ENCODE assay signal across 1 cellular context in the genomic region with DNA sequence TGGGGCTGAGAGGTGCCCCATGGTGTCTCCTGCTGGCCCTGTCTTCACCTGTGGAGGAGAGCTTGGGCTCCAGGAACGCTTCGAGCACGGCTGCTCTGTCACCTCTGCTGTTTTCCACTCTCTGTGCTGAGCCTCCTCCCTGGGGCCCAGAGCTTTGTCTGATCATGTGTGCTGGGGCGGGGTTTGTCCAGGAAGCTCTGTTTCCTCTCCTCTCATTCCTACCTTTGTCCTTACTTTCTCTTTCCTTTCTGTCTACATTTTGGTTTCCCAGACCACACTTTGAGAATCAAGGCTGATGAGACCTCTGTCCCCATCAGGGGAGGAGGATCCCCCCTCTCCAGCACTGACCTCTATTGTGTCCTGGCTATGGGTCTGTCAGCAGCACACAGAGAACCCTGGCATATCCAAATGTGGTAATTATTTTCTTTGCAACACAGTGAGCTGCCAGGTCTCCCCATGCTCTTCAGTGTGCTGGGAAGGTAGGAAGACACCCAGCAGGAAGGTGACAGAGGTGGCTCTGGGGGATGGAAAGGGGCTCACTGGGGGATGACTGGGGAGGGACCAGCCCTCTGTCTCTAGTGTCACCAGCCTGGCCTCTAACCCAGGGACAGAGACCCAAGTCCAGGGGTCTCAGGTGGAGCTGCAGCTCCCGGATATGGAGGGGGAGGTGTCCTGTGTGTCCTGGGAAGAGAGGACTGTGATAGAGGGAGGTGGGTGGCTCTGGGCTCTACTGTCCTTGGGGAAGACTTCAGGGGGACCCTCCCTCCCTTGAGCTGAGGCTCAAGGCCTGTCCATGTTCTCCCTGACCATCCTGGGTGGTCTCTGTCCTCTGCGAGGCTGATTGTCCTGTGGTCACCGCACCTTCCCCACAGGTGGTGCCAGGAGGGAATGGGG.
TF ChIP-seq lines count a peak whose summit lies in the region.

A gene (minus strand): TSS at position 128 of the 894 bp plus-strand sequence. CDS start 107 bp downstream, at position 21.

TF ChIP-seq in HepG2, 621 proteins besides CTCF, POLR2A, EP300 and RAD21 (continued from another document and continues in another):
- TF ChIP-seq, protein P1, sequence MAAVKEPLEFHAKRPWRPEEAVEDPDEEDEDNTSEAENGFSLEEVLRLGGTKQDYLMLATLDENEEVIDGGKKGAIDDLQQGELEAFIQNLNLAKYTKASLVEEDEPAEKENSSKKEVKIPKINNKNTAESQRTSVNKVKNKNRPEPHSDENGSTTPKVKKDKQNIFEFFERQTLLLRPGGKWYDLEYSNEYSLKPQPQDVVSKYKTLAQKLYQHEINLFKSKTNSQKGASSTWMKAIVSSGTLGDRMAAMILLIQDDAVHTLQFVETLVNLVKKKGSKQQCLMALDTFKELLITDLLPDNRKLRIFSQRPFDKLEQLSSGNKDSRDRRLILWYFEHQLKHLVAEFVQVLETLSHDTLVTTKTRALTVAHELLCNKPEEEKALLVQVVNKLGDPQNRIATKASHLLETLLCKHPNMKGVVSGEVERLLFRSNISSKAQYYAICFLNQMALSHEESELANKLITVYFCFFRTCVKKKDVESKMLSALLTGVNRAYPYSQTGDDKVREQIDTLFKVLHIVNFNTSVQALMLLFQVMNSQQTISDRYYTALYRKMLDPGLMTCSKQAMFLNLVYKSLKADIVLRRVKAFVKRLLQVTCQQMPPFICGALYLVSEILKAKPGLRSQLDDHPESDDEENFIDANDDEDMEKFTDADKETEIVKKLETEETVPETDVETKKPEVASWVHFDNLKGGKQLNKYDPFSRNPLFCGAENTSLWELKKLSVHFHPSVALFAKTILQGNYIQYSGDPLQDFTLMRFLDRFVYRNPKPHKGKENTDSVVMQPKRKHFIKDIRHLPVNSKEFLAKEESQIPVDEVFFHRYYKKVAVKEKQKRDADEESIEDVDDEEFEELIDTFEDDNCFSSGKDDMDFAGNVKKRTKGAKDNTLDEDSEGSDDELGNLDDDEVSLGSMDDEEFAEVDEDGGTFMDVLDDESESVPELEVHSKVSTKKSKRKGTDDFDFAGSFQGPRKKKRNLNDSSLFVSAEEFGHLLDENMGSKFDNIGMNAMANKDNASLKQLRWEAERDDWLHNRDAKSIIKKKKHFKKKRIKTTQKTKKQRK (IDR thresholded peaks at IDR 0.05; ENCODE audit: low read length) = no peak
- TF ChIP-seq, protein P2, sequence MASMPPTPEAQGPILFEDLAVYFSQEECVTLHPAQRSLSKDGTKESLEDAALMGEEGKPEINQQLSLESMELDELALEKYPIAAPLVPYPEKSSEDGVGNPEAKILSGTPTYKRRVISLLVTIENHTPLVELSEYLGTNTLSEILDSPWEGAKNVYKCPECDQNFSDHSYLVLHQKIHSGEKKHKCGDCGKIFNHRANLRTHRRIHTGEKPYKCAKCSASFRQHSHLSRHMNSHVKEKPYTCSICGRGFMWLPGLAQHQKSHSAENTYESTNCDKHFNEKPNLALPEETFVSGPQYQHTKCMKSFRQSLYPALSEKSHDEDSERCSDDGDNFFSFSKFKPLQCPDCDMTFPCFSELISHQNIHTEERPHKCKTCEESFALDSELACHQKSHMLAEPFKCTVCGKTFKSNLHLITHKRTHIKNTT (CRISPR knock-in tag; IDR thresholded peaks at IDR 0.05) = no peak
- TF ChIP-seq, protein P3, sequence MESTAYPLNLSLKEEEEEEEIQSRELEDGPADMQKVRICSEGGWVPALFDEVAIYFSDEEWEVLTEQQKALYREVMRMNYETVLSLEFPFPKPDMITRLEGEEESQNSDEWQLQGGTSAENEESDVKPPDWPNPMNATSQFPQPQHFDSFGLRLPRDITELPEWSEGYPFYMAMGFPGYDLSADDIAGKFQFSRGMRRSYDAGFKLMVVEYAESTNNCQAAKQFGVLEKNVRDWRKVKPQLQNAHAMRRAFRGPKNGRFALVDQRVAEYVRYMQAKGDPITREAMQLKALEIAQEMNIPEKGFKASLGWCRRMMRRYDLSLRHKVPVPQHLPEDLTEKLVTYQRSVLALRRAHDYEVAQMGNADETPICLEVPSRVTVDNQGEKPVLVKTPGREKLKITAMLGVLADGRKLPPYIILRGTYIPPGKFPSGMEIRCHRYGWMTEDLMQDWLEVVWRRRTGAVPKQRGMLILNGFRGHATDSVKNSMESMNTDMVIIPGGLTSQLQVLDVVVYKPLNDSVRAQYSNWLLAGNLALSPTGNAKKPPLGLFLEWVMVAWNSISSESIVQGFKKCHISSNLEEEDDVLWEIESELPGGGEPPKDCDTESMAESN (CRISPR knock-in tag; conservative IDR thresholded peaks at IDR 0.05) = no peak
- TF ChIP-seq KLF11 (CRISPR knock-in tag; IDR thresholded peaks at IDR 0.05) (peak; percentile 52; the same call in 1 of the 2 replicates), ZNF256 (CRISPR knock-in tag; conservative IDR thresholded peaks at IDR 0.05) (no peak), ZNF703 (CRISPR knock-in tag; IDR thresholded peaks at IDR 0.05; ENCODE audit: borderline replicate concordance) (no peak), ZNF781 (CRISPR knock-in tag; IDR thresholded peaks at IDR 0.05; ENCODE audit: borderline replicate concordance, not compliant biosample characterization) (no peak), JUN (CRISPR knock-in tag; IDR thresholded peaks at IDR 0.05) (no peak), HDAC2 (CRISPR knock-in tag; IDR thresholded peaks at IDR 0.05) (no peak; the same call in 1 of the 2 replicates), NFE2L2 (IDR thresholded peaks at IDR 0.05; ENCODE audit: low read length) (no peak), TEAD3 (CRISPR knock-in tag; optimal IDR thresholded peaks at IDR 0.05; ENCODE audit: borderline replicate concordance) (peak; percentile 40), SIX1 (CRISPR knock-in tag; IDR thresholded peaks at IDR 0.05; ENCODE audit: borderline replicate concordance) (no peak), SNAPC2 (CRISPR knock-in tag; IDR thresholded peaks at IDR 0.05) (0 out of 2 replicates have a peak, but pooled peaks have one; percentile 63), ZNF510 (CRISPR knock-in tag; IDR thresholded peaks at IDR 0.05; ENCODE audit: low read depth) (peak; percentile 58; the same call in 1 of the 2 replicates), CREB1 (IDR thresholded peaks at IDR 0.05) (no peak), CREB1 (CRISPR knock-in tag; IDR thresholded peaks at IDR 0.05) (no peak), KAT8 (CRISPR knock-in tag; IDR thresholded peaks at IDR 0.05) (peak; percentile 56; the same call in 1 of the 2 replicates), SALL1 (CRISPR knock-in tag; IDR thresholded peaks at IDR 0.05) (peak; percentile 34; the same call in 1 of the 2 replicates), ZBTB8A (CRISPR knock-in tag; IDR thresholded peaks at IDR 0.05; ENCODE audit: borderline replicate concordance, low read depth) (no peak), NCOA1 (CRISPR knock-in tag; IDR thresholded peaks at IDR 0.05) (0 out of 2 replicates have a peak, but pooled peaks have one; percentile 24), ZNF772 (CRISPR knock-in tag; IDR thresholded peaks at IDR 0.05) (0 out of 2 replicates have a peak, but pooled peaks have one; percentile 20), ZNF263 (CRISPR knock-in tag; IDR thresholded peaks at IDR 0.05) (peak; percentile 91), GABPA (IDR thresholded peaks at IDR 0.05; ENCODE audit: low read depth, low read length) (no peak), GABPA (CRISPR knock-in tag; IDR thresholded peaks at IDR 0.05; ENCODE audit: low read depth) (0 out of 2 replicates have a peak, but pooled peaks have one; percentile 34), NFYC (CRISPR knock-in tag; IDR thresholded peaks at IDR 0.05) (no peak)
- TF ChIP-seq, protein P4, sequence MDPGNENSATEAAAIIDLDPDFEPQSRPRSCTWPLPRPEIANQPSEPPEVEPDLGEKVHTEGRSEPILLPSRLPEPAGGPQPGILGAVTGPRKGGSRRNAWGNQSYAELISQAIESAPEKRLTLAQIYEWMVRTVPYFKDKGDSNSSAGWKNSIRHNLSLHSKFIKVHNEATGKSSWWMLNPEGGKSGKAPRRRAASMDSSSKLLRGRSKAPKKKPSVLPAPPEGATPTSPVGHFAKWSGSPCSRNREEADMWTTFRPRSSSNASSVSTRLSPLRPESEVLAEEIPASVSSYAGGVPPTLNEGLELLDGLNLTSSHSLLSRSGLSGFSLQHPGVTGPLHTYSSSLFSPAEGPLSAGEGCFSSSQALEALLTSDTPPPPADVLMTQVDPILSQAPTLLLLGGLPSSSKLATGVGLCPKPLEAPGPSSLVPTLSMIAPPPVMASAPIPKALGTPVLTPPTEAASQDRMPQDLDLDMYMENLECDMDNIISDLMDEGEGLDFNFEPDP (CRISPR knock-in tag; conservative IDR thresholded peaks at IDR 0.05) = no peak
- TF ChIP-seq, protein P5, sequence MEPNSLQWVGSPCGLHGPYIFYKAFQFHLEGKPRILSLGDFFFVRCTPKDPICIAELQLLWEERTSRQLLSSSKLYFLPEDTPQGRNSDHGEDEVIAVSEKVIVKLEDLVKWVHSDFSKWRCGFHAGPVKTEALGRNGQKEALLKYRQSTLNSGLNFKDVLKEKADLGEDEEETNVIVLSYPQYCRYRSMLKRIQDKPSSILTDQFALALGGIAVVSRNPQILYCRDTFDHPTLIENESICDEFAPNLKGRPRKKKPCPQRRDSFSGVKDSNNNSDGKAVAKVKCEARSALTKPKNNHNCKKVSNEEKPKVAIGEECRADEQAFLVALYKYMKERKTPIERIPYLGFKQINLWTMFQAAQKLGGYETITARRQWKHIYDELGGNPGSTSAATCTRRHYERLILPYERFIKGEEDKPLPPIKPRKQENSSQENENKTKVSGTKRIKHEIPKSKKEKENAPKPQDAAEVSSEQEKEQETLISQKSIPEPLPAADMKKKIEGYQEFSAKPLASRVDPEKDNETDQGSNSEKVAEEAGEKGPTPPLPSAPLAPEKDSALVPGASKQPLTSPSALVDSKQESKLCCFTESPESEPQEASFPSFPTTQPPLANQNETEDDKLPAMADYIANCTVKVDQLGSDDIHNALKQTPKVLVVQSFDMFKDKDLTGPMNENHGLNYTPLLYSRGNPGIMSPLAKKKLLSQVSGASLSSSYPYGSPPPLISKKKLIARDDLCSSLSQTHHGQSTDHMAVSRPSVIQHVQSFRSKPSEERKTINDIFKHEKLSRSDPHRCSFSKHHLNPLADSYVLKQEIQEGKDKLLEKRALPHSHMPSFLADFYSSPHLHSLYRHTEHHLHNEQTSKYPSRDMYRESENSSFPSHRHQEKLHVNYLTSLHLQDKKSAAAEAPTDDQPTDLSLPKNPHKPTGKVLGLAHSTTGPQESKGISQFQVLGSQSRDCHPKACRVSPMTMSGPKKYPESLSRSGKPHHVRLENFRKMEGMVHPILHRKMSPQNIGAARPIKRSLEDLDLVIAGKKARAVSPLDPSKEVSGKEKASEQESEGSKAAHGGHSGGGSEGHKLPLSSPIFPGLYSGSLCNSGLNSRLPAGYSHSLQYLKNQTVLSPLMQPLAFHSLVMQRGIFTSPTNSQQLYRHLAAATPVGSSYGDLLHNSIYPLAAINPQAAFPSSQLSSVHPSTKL (CRISPR knock-in tag; IDR thresholded peaks at IDR 0.05) = peak; percentile 54
- TF ChIP-seq, protein P6, sequence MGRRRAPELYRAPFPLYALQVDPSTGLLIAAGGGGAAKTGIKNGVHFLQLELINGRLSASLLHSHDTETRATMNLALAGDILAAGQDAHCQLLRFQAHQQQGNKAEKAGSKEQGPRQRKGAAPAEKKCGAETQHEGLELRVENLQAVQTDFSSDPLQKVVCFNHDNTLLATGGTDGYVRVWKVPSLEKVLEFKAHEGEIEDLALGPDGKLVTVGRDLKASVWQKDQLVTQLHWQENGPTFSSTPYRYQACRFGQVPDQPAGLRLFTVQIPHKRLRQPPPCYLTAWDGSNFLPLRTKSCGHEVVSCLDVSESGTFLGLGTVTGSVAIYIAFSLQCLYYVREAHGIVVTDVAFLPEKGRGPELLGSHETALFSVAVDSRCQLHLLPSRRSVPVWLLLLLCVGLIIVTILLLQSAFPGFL (CRISPR knock-in tag; IDR thresholded peaks at IDR 0.05) = no peak
- TF ChIP-seq, protein P7, sequence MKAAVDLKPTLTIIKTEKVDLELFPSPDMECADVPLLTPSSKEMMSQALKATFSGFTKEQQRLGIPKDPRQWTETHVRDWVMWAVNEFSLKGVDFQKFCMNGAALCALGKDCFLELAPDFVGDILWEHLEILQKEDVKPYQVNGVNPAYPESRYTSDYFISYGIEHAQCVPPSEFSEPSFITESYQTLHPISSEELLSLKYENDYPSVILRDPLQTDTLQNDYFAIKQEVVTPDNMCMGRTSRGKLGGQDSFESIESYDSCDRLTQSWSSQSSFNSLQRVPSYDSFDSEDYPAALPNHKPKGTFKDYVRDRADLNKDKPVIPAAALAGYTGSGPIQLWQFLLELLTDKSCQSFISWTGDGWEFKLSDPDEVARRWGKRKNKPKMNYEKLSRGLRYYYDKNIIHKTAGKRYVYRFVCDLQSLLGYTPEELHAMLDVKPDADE (CRISPR knock-in tag; IDR thresholded peaks at IDR 0.05) = no peak
- TF ChIP-seq, protein P8, sequence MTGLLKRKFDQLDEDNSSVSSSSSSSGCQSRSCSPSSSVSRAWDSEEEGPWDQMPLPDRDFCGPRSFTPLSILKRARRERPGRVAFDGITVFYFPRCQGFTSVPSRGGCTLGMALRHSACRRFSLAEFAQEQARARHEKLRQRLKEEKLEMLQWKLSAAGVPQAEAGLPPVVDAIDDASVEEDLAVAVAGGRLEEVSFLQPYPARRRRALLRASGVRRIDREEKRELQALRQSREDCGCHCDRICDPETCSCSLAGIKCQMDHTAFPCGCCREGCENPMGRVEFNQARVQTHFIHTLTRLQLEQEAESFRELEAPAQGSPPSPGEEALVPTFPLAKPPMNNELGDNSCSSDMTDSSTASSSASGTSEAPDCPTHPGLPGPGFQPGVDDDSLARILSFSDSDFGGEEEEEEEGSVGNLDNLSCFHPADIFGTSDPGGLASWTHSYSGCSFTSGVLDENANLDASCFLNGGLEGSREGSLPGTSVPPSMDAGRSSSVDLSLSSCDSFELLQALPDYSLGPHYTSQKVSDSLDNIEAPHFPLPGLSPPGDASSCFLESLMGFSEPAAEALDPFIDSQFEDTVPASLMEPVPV (CRISPR knock-in tag; IDR thresholded peaks at IDR 0.05) = peak; percentile 75; the same call in 1 of the 2 replicates
- TF ChIP-seq, protein P9, sequence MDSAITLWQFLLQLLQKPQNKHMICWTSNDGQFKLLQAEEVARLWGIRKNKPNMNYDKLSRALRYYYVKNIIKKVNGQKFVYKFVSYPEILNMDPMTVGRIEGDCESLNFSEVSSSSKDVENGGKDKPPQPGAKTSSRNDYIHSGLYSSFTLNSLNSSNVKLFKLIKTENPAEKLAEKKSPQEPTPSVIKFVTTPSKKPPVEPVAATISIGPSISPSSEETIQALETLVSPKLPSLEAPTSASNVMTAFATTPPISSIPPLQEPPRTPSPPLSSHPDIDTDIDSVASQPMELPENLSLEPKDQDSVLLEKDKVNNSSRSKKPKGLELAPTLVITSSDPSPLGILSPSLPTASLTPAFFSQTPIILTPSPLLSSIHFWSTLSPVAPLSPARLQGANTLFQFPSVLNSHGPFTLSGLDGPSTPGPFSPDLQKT (CRISPR knock-in tag; IDR thresholded peaks at IDR 0.05; ENCODE audit: borderline replicate concordance) = no peak
- TF ChIP-seq, protein P10, sequence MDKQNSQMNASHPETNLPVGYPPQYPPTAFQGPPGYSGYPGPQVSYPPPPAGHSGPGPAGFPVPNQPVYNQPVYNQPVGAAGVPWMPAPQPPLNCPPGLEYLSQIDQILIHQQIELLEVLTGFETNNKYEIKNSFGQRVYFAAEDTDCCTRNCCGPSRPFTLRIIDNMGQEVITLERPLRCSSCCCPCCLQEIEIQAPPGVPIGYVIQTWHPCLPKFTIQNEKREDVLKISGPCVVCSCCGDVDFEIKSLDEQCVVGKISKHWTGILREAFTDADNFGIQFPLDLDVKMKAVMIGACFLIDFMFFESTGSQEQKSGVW (CRISPR knock-in tag; IDR thresholded peaks at IDR 0.05; ENCODE audit: borderline replicate concordance) = no peak
